ENCODE assay signal across 1 cellular context in the genomic region with DNA sequence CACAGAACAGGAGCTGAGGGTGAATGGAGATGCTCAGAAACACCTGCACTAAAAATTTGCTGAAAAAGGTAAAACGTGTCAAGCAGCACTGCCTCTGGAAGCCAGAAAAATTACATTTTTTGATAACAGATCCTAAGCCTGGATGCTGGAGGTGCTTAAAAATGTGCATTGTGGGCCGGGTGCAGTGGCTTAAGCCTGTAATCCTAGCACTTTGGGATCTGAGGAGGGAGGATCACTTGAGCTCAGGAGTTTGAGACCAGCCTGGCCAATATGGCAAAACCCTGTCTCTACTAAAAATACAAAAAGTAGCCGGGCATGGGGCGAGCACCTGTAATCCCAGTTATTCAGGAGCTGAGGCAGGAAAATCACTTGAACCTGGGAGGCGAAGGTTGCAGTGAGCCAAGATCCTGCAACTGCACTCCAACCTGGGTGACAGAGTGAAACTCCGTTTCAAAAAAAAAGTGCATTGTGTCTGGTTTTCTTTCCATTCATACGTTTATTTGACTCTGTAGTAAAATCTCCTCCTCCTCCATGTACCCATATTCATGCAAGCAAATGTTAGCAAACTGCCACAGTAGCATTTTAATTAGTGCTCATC.
TF ChIP-seq lines count a peak whose summit lies in the region.

No MANE protein-coding gene starts in this region.

TF ChIP-seq in K562, 482 proteins besides CTCF, POLR2A, EP300 and RAD21 (continues in another document):
- TF ChIP-seq, protein P1, sequence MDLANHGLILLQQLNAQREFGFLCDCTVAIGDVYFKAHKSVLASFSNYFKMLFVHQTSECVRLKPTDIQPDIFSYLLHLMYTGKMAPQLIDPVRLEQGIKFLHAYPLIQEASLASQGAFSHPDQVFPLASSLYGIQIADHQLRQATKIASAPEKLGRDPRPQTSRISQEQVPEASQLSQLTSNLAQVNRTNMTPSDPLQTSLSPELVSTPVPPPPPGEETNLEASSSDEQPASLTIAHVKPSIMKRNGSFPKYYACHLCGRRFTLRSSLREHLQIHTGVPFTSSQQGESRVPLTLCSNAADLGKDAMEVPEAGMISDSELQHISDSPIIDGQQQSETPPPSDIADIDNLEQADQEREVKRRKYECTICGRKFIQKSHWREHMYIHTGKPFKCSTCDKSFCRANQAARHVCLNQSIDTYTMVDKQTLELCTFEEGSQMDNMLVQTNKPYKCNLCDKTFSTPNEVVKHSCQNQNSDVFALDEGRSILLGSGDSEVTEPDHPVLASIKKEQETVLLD (IDR thresholded peaks at IDR 0.05): no peak
- TF ChIP-seq, protein P2, sequence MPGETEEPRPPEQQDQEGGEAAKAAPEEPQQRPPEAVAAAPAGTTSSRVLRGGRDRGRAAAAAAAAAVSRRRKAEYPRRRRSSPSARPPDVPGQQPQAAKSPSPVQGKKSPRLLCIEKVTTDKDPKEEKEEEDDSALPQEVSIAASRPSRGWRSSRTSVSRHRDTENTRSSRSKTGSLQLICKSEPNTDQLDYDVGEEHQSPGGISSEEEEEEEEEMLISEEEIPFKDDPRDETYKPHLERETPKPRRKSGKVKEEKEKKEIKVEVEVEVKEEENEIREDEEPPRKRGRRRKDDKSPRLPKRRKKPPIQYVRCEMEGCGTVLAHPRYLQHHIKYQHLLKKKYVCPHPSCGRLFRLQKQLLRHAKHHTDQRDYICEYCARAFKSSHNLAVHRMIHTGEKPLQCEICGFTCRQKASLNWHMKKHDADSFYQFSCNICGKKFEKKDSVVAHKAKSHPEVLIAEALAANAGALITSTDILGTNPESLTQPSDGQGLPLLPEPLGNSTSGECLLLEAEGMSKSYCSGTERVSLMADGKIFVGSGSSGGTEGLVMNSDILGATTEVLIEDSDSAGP (CRISPR knock-in tag; IDR thresholded peaks at IDR 0.05): no peak
- TF ChIP-seq NR4A1 (CRISPR knock-in tag; IDR thresholded peaks at IDR 0.05) (no peak), NR4A1 (tag; IDR thresholded peaks at IDR 0.05) (0 out of 2 replicates have a peak, but pooled peaks have one; percentile 29), KLF6 (CRISPR knock-in tag; IDR thresholded peaks at IDR 0.05; ENCODE audit: borderline replicate concordance) (peak; percentile 34; the same call in 1 of the 2 replicates), RBFOX2 (IDR thresholded peaks at IDR 0.05; ENCODE audit: low read depth, low read length) (no peak), ZC3H4 (CRISPR knock-in tag; IDR thresholded peaks at IDR 0.05; ENCODE audit: borderline replicate concordance) (no peak), EHMT2 (IDR thresholded peaks at IDR 0.05) (peak; percentile 10; the same call in 1 of the 2 replicates), C11orf30 (IDR thresholded peaks at IDR 0.05; ENCODE audit: low read depth) (peak; percentile 64; the same call in 1 of the 2 replicates), FOXA3 (CRISPR knock-in tag; conservative IDR thresholded peaks at IDR 0.05 in 1 of 2, IDR thresholded peaks at IDR 0.05 in 1 of 2) (0 out of 4 replicates have a peak, but pooled peaks of 1 of the 2 experiments have one; percentile 12), MTA1 (IDR thresholded peaks at IDR 0.05; ENCODE audit: borderline replicate concordance) (no peak), MAFG (tag; conservative IDR thresholded peaks at IDR 0.05) (peak; percentile 61; the same call in 1 of the 2 replicates), MTA3 (IDR thresholded peaks at IDR 0.05; ENCODE audit: borderline replicate concordance) (peak; percentile 15; the same call in 1 of the 2 replicates), ETV6 (IDR thresholded peaks at IDR 0.05; ENCODE audit: borderline replicate concordance in 1 of 2, low read depth in 2 of 2, low read length in 1 of 2) (no peak), ETV6 (CRISPR knock-in tag; IDR thresholded peaks at IDR 0.05; ENCODE audit: borderline replicate concordance) (no peak), LEF1 (IDR thresholded peaks at IDR 0.05) (no peak; the same call in 1 of the 2 replicates), ZNF408 (CRISPR knock-in tag; IDR thresholded peaks at IDR 0.05; ENCODE audit: low read depth) (no peak), TCF3 (CRISPR knock-in tag; IDR thresholded peaks at IDR 0.05) (no peak), MAFF (IDR thresholded peaks at IDR 0.05; ENCODE audit: low read length) (no peak), JUN (IDR thresholded peaks at IDR 0.05; ENCODE audit: borderline replicate concordance, low read depth, low read length) (no peak), JUN (CRISPR knock-in tag; IDR thresholded peaks at IDR 0.05; ENCODE audit: borderline replicate concordance) (no peak), E2F3 (CRISPR knock-in tag; IDR thresholded peaks at IDR 0.05) (no peak), ZNF780A (CRISPR knock-in tag; IDR thresholded peaks at IDR 0.05) (no peak), CREB1 (IDR thresholded peaks at IDR 0.05) (no peak), CREB1 (CRISPR knock-in tag; IDR thresholded peaks at IDR 0.05) (no peak), MCM5 (IDR thresholded peaks at IDR 0.05; ENCODE audit: low read depth) (no peak), ZNF551 (CRISPR knock-in tag; IDR thresholded peaks at IDR 0.05) (no peak), EP400 (IDR thresholded peaks at IDR 0.05) (no peak), CEBPB (tag; IDR thresholded peaks at IDR 0.05) (no peak), RAD51 (IDR thresholded peaks at IDR 0.05; ENCODE audit: borderline replicate concordance, low read depth) (no peak), GTF2A2 (tag; IDR thresholded peaks at IDR 0.05) (no peak), RBM25 (IDR thresholded peaks at IDR 0.05; ENCODE audit: low read depth, low read length, severe bottlenecking) (no peak), ZNF75A (CRISPR knock-in tag; IDR thresholded peaks at IDR 0.05) (0 out of 2 replicates have a peak, but pooled peaks have one; percentile 54), HDAC1 (IDR thresholded peaks at IDR 0.05) (no peak), ZNF384 (IDR thresholded peaks at IDR 0.05; ENCODE audit: low read depth, low read length) (no peak), NEUROD1 (IDR thresholded peaks at IDR 0.05; ENCODE audit: borderline replicate concordance, low read depth, low read length, partially characterized antibody) (no peak), HNRNPH1 (optimal IDR thresholded peaks at IDR 0.05; ENCODE audit: low read depth, low read length) (no peak), TRIM28 (IDR thresholded peaks at IDR 0.05) (no peak), KAT8 (IDR thresholded peaks at IDR 0.05; ENCODE audit: low read depth) (peak; percentile 61; the same call in 1 of the 2 replicates), NBN (IDR thresholded peaks at IDR 0.05; ENCODE audit: low read depth) (peak; percentile 17; the same call in 1 of the 2 replicates), NR2C1 (IDR thresholded peaks at IDR 0.05) (no peak), NR2C1 (tag; IDR thresholded peaks at IDR 0.05) (no peak), SMAD4 (CRISPR knock-in tag; conservative IDR thresholded peaks at IDR 0.05) (peak; percentile 56), ZNF561 (CRISPR knock-in tag; conservative IDR thresholded peaks at IDR 0.05) (peak; percentile 4; the same call in 1 of the 2 replicates), CBX8 (IDR thresholded peaks at IDR 0.05; ENCODE audit: borderline replicate concordance, extremely low read depth, low read depth, low read length, poor library complexity, severe bottlenecking) (no peak), ZNF644 (tag; IDR thresholded peaks at IDR 0.05; ENCODE audit: low read depth) (peak; percentile 58; the same call in 1 of the 2 replicates), DPF2 (IDR thresholded peaks at IDR 0.05) (no peak), MEF2A (IDR thresholded peaks at IDR 0.05; ENCODE audit: control insufficient read depth, low read depth, low read length) (no peak)
- TF ChIP-seq, protein P3, sequence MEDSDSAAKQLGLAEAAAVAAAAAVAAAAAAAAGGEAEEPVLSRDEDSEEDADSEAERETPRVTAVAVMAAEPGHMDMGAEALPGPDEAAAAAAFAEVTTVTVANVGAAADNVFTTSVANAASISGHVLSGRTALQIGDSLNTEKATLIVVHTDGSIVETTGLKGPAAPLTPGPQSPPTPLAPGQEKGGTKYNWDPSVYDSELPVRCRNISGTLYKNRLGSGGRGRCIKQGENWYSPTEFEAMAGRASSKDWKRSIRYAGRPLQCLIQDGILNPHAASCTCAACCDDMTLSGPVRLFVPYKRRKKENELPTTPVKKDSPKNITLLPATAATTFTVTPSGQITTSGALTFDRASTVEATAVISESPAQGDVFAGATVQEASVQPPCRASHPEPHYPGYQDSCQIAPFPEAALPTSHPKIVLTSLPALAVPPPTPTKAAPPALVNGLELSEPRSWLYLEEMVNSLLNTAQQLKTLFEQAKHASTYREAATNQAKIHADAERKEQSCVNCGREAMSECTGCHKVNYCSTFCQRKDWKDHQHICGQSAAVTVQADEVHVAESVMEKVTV (CRISPR knock-in tag; IDR thresholded peaks at IDR 0.05): 0 out of 2 replicates have a peak, but pooled peaks have one; percentile 25
- TF ChIP-seq, protein P4, sequence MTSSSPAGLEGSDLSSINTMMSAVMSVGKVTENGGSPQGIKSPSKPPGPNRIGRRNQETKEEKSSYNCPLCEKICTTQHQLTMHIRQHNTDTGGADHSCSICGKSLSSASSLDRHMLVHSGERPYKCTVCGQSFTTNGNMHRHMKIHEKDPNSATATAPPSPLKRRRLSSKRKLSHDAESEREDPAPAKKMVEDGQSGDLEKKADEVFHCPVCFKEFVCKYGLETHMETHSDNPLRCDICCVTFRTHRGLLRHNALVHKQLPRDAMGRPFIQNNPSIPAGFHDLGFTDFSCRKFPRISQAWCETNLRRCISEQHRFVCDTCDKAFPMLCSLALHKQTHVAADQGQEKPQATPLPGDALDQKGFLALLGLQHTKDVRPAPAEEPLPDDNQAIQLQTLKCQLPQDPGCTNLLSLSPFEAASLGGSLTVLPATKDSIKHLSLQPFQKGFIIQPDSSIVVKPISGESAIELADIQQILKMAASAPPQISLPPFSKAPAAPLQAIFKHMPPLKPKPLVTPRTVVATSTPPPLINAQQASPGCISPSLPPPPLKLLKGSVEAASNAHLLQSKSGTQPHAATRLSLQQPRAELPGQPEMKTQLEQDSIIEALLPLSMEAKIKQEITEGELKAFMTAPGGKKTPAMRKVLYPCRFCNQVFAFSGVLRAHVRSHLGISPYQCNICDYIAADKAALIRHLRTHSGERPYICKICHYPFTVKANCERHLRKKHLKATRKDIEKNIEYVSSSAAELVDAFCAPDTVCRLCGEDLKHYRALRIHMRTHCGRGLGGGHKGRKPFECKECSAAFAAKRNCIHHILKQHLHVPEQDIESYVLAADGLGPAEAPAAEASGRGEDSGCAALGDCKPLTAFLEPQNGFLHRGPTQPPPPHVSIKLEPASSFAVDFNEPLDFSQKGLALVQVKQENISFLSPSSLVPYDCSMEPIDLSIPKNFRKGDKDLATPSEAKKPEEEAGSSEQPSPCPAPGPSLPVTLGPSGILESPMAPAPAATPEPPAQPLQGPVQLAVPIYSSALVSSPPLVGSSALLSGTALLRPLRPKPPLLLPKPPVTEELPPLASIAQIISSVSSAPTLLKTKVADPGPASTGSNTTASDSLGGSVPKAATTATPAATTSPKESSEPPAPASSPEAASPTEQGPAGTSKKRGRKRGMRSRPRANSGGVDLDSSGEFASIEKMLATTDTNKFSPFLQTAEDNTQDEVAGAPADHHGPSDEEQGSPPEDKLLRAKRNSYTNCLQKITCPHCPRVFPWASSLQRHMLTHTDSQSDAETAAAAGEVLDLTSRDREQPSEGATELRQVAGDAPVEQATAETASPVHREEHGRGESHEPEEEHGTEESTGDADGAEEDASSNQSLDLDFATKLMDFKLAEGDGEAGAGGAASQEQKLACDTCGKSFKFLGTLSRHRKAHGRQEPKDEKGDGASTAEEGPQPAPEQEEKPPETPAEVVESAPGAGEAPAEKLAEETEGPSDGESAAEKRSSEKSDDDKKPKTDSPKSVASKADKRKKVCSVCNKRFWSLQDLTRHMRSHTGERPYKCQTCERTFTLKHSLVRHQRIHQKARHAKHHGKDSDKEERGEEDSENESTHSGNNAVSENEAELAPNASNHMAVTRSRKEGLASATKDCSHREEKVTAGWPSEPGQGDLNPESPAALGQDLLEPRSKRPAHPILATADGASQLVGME (CRISPR knock-in tag; IDR thresholded peaks at IDR 0.05): 0 out of 2 replicates have a peak, but pooled peaks have one; percentile 37
- TF ChIP-seq, protein P5, sequence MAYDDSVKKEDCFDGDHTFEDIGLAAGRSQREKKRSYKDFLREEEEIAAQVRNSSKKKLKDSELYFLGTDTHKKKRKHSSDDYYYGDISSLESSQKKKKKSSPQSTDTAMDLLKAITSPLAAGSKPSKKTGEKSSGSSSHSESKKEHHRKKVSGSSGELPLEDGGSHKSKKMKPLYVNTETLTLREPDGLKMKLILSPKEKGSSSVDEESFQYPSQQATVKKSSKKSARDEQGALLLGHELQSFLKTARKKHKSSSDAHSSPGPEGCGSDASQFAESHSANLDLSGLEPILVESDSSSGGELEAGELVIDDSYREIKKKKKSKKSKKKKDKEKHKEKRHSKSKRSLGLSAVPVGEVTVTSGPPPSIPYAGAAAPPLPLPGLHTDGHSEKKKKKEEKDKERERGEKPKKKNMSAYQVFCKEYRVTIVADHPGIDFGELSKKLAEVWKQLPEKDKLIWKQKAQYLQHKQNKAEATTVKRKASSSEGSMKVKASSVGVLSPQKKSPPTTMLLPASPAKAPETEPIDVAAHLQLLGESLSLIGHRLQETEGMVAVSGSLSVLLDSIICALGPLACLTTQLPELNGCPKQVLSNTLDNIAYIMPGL (CRISPR knock-in tag; IDR thresholded peaks at IDR 0.05): no peak
- TF ChIP-seq, protein P6, sequence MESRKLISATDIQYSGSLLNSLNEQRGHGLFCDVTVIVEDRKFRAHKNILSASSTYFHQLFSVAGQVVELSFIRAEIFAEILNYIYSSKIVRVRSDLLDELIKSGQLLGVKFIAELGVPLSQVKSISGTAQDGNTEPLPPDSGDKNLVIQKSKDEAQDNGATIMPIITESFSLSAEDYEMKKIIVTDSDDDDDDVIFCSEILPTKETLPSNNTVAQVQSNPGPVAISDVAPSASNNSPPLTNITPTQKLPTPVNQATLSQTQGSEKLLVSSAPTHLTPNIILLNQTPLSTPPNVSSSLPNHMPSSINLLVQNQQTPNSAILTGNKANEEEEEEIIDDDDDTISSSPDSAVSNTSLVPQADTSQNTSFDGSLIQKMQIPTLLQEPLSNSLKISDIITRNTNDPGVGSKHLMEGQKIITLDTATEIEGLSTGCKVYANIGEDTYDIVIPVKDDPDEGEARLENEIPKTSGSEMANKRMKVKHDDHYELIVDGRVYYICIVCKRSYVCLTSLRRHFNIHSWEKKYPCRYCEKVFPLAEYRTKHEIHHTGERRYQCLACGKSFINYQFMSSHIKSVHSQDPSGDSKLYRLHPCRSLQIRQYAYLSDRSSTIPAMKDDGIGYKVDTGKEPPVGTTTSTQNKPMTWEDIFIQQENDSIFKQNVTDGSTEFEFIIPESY (CRISPR knock-in tag; IDR thresholded peaks at IDR 0.05): 0 out of 2 replicates have a peak, but pooled peaks have one; percentile 4
- TF ChIP-seq, protein P7, sequence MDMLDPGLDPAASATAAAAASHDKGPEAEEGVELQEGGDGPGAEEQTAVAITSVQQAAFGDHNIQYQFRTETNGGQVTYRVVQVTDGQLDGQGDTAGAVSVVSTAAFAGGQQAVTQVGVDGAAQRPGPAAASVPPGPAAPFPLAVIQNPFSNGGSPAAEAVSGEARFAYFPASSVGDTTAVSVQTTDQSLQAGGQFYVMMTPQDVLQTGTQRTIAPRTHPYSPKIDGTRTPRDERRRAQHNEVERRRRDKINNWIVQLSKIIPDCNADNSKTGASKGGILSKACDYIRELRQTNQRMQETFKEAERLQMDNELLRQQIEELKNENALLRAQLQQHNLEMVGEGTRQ (CRISPR knock-in tag; IDR thresholded peaks at IDR 0.05): no peak
